ENCODE assay signal across 1 cellular context in the genomic region with DNA sequence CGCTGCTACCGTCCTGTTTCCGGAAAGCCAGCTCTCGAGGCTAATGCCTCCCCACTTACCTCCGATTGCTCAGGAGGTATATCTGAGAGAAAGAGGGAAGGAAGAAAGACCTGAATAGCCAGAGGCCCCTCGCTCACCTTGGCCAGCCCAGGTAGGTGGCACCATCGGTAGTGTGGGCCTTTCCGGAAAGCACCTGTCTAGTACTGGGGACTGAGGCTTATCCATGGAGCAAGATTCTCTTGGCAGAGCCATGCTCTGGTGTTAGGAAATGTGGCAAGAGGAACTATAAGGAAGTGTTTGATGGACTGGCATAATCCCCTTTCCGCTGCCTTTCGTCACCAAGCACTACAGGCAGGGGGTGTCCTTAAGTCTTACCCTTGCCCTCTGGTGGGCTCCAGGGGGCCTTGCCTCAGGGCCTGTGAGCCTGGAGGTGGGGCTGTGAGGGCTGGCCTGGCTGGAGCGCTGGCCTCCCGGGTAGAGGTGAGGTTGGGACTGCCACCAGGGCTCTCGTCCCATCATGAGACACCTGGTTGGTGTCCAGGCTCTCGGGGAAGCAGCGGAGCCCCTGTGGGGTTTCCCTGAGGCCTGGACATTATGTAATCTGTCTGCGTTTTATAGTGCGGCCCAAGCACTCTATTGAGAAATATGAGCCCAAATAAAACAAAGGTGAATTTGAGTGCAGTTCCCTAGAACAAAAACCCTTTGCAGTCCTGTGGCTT.
TF ChIP-seq lines count a peak whose summit lies in the region.

No MANE protein-coding gene starts in this region.

TF ChIP-seq in HepG2, 621 proteins besides CTCF, POLR2A, EP300 and RAD21 (continued from another document and continues in another):
- TF ChIP-seq, protein P1, sequence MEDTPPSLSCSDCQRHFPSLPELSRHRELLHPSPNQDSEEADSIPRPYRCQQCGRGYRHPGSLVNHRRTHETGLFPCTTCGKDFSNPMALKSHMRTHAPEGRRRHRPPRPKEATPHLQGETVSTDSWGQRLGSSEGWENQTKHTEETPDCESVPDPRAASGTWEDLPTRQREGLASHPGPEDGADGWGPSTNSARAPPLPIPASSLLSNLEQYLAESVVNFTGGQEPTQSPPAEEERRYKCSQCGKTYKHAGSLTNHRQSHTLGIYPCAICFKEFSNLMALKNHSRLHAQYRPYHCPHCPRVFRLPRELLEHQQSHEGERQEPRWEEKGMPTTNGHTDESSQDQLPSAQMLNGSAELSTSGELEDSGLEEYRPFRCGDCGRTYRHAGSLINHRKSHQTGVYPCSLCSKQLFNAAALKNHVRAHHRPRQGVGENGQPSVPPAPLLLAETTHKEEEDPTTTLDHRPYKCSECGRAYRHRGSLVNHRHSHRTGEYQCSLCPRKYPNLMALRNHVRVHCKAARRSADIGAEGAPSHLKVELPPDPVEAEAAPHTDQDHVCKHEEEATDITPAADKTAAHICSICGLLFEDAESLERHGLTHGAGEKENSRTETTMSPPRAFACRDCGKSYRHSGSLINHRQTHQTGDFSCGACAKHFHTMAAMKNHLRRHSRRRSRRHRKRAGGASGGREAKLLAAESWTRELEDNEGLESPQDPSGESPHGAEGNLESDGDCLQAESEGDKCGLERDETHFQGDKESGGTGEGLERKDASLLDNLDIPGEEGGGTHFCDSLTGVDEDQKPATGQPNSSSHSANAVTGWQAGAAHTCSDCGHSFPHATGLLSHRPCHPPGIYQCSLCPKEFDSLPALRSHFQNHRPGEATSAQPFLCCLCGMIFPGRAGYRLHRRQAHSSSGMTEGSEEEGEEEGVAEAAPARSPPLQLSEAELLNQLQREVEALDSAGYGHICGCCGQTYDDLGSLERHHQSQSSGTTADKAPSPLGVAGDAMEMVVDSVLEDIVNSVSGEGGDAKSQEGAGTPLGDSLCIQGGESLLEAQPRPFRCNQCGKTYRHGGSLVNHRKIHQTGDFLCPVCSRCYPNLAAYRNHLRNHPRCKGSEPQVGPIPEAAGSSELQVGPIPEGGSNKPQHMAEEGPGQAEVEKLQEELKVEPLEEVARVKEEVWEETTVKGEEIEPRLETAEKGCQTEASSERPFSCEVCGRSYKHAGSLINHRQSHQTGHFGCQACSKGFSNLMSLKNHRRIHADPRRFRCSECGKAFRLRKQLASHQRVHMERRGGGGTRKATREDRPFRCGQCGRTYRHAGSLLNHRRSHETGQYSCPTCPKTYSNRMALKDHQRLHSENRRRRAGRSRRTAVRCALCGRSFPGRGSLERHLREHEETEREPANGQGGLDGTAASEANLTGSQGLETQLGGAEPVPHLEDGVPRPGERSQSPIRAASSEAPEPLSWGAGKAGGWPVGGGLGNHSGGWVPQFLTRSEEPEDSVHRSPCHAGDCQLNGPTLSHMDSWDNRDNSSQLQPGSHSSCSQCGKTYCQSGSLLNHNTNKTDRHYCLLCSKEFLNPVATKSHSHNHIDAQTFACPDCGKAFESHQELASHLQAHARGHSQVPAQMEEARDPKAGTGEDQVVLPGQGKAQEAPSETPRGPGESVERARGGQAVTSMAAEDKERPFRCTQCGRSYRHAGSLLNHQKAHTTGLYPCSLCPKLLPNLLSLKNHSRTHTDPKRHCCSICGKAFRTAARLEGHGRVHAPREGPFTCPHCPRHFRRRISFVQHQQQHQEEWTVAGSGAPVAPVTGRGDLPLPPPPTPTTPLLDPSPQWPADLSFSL (CRISPR knock-in tag; IDR thresholded peaks at IDR 0.05) = no peak
- TF ChIP-seq FIP1L1 (IDR thresholded peaks at IDR 0.05; ENCODE audit: borderline replicate concordance, insufficient read depth, low read depth, low read length) (0 out of 2 replicates have a peak, but pooled peaks have one; percentile 42), JUNB (CRISPR knock-in tag; IDR thresholded peaks at IDR 0.05; ENCODE audit: borderline replicate concordance) (no peak), ZC3H4 (CRISPR knock-in tag; IDR thresholded peaks at IDR 0.05; ENCODE audit: borderline replicate concordance) (peak; percentile 77; the same call in 1 of the 2 replicates), HHEX (CRISPR knock-in tag; IDR thresholded peaks at IDR 0.05) (no peak), DMAP1 (CRISPR knock-in tag; IDR thresholded peaks at IDR 0.05) (no peak), ZNF253 (CRISPR knock-in tag; IDR thresholded peaks at IDR 0.05; ENCODE audit: borderline replicate concordance) (no peak), BCL6 (CRISPR knock-in tag; IDR thresholded peaks at IDR 0.05) (peak; percentile 18; the same call in 1 of the 2 replicates), ELF3 (CRISPR knock-in tag; IDR thresholded peaks at IDR 0.05) (peak; percentile 51; the same call in 1 of the 2 replicates), GABPB1 (CRISPR knock-in tag; IDR thresholded peaks at IDR 0.05) (peak; percentile 43; the same call in 1 of the 2 replicates), ELF4 (CRISPR knock-in tag; IDR thresholded peaks at IDR 0.05; ENCODE audit: borderline replicate concordance) (no peak), NFKB2 (CRISPR knock-in tag; IDR thresholded peaks at IDR 0.05; ENCODE audit: borderline replicate concordance) (no peak), CEBPG (CRISPR knock-in tag; IDR thresholded peaks at IDR 0.05) (no peak; the same call in 1 of the 2 replicates), ZFP90 (CRISPR knock-in tag; IDR thresholded peaks at IDR 0.05; ENCODE audit: borderline replicate concordance) (no peak), ASH2L (IDR thresholded peaks at IDR 0.05; ENCODE audit: insufficient read length, low read depth, low read length) (no peak), ZNF329 (CRISPR knock-in tag; IDR thresholded peaks at IDR 0.05; ENCODE audit: low read depth) (no peak), YEATS4 (CRISPR knock-in tag; IDR thresholded peaks at IDR 0.05; ENCODE audit: borderline replicate concordance) (no peak), ZNF441 (CRISPR knock-in tag; IDR thresholded peaks at IDR 0.05; ENCODE audit: borderline replicate concordance) (0 out of 2 replicates have a peak, but pooled peaks have one; percentile 69), ZNF709 (CRISPR knock-in tag; IDR thresholded peaks at IDR 0.05) (no peak), CBFB (CRISPR knock-in tag; IDR thresholded peaks at IDR 0.05) (0 out of 2 replicates have a peak, but pooled peaks have one; percentile 33), KLF16 (CRISPR knock-in tag; IDR thresholded peaks at IDR 0.05) (no peak), REPIN1 (CRISPR knock-in tag; IDR thresholded peaks at IDR 0.05; ENCODE audit: borderline replicate concordance, low read depth) (no peak), XRCC5 (optimal IDR thresholded peaks at IDR 0.05; ENCODE audit: low read length) (peak; percentile 63)
- TF ChIP-seq, protein P2, sequence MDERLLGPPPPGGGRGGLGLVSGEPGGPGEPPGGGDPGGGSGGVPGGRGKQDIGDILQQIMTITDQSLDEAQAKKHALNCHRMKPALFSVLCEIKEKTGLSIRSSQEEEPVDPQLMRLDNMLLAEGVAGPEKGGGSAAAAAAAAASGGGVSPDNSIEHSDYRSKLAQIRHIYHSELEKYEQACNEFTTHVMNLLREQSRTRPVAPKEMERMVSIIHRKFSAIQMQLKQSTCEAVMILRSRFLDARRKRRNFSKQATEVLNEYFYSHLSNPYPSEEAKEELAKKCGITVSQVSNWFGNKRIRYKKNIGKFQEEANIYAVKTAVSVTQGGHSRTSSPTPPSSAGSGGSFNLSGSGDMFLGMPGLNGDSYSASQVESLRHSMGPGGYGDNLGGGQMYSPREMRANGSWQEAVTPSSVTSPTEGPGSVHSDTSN (CRISPR knock-in tag; IDR thresholded peaks at IDR 0.05) = no peak
- TF ChIP-seq, protein P3, sequence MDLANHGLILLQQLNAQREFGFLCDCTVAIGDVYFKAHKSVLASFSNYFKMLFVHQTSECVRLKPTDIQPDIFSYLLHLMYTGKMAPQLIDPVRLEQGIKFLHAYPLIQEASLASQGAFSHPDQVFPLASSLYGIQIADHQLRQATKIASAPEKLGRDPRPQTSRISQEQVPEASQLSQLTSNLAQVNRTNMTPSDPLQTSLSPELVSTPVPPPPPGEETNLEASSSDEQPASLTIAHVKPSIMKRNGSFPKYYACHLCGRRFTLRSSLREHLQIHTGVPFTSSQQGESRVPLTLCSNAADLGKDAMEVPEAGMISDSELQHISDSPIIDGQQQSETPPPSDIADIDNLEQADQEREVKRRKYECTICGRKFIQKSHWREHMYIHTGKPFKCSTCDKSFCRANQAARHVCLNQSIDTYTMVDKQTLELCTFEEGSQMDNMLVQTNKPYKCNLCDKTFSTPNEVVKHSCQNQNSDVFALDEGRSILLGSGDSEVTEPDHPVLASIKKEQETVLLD (CRISPR knock-in tag; IDR thresholded peaks at IDR 0.05; ENCODE audit: low read depth) = no peak
- TF ChIP-seq, protein P4, sequence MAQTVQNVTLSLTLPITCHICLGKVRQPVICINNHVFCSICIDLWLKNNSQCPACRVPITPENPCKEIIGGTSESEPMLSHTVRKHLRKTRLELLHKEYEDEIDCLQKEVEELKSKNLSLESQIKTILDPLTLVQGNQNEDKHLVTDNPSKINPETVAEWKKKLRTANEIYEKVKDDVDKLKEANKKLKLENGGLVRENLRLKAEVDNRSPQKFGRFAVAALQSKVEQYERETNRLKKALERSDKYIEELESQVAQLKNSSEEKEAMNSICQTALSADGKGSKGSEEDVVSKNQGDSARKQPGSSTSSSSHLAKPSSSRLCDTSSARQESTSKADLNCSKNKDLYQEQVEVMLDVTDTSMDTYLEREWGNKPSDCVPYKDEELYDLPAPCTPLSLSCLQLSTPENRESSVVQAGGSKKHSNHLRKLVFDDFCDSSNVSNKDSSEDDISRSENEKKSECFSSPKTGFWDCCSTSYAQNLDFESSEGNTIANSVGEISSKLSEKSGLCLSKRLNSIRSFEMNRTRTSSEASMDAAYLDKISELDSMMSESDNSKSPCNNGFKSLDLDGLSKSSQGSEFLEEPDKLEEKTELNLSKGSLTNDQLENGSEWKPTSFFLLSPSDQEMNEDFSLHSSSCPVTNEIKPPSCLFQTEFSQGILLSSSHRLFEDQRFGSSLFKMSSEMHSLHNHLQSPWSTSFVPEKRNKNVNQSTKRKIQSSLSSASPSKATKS (CRISPR knock-in tag; IDR thresholded peaks at IDR 0.05) = no peak
- TF ChIP-seq, protein P5, sequence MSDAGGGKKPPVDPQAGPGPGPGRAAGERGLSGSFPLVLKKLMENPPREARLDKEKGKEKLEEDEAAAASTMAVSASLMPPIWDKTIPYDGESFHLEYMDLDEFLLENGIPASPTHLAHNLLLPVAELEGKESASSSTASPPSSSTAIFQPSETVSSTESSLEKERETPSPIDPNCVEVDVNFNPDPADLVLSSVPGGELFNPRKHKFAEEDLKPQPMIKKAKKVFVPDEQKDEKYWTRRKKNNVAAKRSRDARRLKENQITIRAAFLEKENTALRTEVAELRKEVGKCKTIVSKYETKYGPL (CRISPR knock-in tag; IDR thresholded peaks at IDR 0.05) = peak; percentile 33; the same call in 1 of the 2 replicates
- TF ChIP-seq, protein P6, sequence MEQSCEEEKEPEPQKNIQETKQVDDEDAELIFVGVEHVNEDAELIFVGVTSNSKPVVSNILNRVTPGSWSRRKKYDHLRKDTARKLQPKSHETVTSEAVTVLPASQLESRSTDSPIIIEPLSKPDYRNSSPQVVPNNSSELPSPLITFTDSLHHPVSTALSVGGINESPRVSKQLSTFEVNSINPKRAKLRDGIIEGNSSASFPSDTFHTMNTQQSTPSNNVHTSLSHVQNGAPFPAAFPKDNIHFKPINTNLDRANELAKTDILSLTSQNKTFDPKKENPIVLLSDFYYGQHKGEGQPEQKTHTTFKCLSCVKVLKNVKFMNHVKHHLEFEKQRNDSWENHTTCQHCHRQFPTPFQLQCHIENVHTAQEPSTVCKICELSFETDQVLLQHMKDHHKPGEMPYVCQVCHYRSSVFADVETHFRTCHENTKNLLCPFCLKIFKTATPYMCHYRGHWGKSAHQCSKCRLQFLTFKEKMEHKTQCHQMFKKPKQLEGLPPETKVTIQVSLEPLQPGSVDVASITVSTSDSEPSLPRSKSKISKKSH (CRISPR knock-in tag; IDR thresholded peaks at IDR 0.05; ENCODE audit: borderline replicate concordance) = no peak
- TF ChIP-seq, protein P7, sequence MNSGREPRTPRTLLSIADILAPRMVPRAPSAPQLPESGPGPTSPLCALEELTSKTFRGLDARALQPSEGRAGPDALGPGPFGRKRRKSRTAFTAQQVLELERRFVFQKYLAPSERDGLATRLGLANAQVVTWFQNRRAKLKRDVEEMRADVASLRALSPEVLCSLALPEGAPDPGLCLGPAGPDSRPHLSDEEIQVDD (CRISPR knock-in tag; IDR thresholded peaks at IDR 0.05; ENCODE audit: borderline replicate concordance) = 0 out of 2 replicates have a peak, but pooled peaks have one; percentile 48
- TF ChIP-seq, protein P8, sequence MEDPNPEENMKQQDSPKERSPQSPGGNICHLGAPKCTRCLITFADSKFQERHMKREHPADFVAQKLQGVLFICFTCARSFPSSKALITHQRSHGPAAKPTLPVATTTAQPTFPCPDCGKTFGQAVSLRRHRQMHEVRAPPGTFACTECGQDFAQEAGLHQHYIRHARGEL (CRISPR knock-in tag; IDR thresholded peaks at IDR 0.05) = no peak
- TF ChIP-seq, protein P9, sequence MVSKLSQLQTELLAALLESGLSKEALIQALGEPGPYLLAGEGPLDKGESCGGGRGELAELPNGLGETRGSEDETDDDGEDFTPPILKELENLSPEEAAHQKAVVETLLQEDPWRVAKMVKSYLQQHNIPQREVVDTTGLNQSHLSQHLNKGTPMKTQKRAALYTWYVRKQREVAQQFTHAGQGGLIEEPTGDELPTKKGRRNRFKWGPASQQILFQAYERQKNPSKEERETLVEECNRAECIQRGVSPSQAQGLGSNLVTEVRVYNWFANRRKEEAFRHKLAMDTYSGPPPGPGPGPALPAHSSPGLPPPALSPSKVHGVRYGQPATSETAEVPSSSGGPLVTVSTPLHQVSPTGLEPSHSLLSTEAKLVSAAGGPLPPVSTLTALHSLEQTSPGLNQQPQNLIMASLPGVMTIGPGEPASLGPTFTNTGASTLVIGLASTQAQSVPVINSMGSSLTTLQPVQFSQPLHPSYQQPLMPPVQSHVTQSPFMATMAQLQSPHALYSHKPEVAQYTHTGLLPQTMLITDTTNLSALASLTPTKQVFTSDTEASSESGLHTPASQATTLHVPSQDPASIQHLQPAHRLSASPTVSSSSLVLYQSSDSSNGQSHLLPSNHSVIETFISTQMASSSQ (IDR thresholded peaks at IDR 0.05; ENCODE audit: low read depth) = no peak
- TF ChIP-seq, protein P9 (CRISPR knock-in tag; IDR thresholded peaks at IDR 0.05; ENCODE audit: borderline replicate concordance) = no peak
- TF ChIP-seq, protein P10, sequence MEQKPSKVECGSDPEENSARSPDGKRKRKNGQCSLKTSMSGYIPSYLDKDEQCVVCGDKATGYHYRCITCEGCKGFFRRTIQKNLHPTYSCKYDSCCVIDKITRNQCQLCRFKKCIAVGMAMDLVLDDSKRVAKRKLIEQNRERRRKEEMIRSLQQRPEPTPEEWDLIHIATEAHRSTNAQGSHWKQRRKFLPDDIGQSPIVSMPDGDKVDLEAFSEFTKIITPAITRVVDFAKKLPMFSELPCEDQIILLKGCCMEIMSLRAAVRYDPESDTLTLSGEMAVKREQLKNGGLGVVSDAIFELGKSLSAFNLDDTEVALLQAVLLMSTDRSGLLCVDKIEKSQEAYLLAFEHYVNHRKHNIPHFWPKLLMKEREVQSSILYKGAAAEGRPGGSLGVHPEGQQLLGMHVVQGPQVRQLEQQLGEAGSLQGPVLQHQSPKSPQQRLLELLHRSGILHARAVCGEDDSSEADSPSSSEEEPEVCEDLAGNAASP (CRISPR knock-in tag; IDR thresholded peaks at IDR 0.05; ENCODE audit: borderline replicate concordance) = peak; percentile 46; the same call in 1 of the 2 replicates
